ENCODE assay signal across 8 cellular contexts in genomic region chr2:144516417-144516980, GRCh38. TPM values are rescaled to one million over a fixed set of nuclear protein-coding genes. Genes with fewer than 3 reads are reported as not detected.
DNase-seq lines count a peak whose midpoint lies in the region; ATAC-seq and TF ChIP-seq lines count a peak whose summit lies in the region.

No MANE protein-coding gene starts in this region.

- no peaks in the 10 kb centered on the region for H3K36me3 ChIP-seq in smooth muscle cell (ENCODE audit: low read depth)

- no peak overlapping the region for H3K27ac Mint-ChIP-seq in activated naive CD4-positive, alpha-beta T cell treated with anti-CD3 and anti-CD28 coated beads, Interleukin-2, amount 10 ng/mL, durations not matched to agents 7 days and 5 days

- peak overlapping the region; percentile 85 for H3K27ac ChIP-seq in AG04450 (ENCODE audit: low read depth, low read length)
- peak overlapping the region; percentile 98 for H3K27ac ChIP-seq in smooth muscle cell (ENCODE audit: low read depth)

- H3K9me3 ChIP-seq in AG04450 (ENCODE audit: control insufficient read depth, insufficient read depth, low read length) (no peaks in the 10 kb centered on the region; the same call in 1 of the 2 replicates), smooth muscle cell (replicated peaks; ENCODE audit: low read depth) (no peaks in the 10 kb centered on the region)

- peak overlapping the region; percentile 98 for H3K9ac ChIP-seq in smooth muscle cell (ENCODE audit: low read depth)

- H3K27me3 Mint-ChIP-seq in activated naive CD4-positive, alpha-beta T cell treated with anti-CD3 and anti-CD28 coated beads, Interleukin-2, amount 10 ng/mL, durations not matched to agents 7 days and 5 days: peaks cover 41% of the 10 kb centered on the region

- no peak overlapping the region for H2AFZ ChIP-seq in smooth muscle cell (ENCODE audit: low read depth)

- H4K20me1 ChIP-seq in smooth muscle cell (ENCODE audit: low read depth): peaks cover 37% of the 10 kb centered on the region

- CTCF ChIA-PET in AG04450 (lab: Charles Lee): no interaction called here
- CTCF ChIA-PET in activated naive CD4-positive, alpha-beta T cell treated with anti-CD3 and anti-CD28 coated beads, Interleukin-2, amount 10 ng/mL, durations not matched to agents 7 days and 5 days (lab: Charles Lee): no interaction called here

- peaks cover 85% of the 10 kb centered on the region for H3K79me2 ChIP-seq in smooth muscle cell (ENCODE audit: low read depth)

- WGBS in smooth muscle cell (ENCODE audit: low lambda C conversion rate): 0% methylated on average over 19 of the region's 57 CpGs

- peaks cover 17% of the 10 kb centered on the region for H3F3A ChIP-seq in smooth muscle cell (ENCODE audit: low read depth)

- DNase-seq in AG04450 (ENCODE audit: low read depth, low spot score) (no peak), smooth muscle cell (lab: John Stamatoyannopoulos, UW; ENCODE audit: unreplicated experiment) (no peak), AG08395 (ENCODE audit: low spot score) (no peak)
- no peak for DNase-seq in activated naive CD4-positive, alpha-beta T cell treated with anti-CD3 and anti-CD28 coated beads, Interleukin-2, amount 10 ng/mL, durations not matched to agents 7 days and 5 days
- no peak for DNase-seq in stimulated activated naive CD4-positive, alpha-beta T cell treated with Interleukin-2 at 50 U/mL for 16 hours (lab: John Stamatoyannopoulos, UW)

- peaks cover 16% of the 10 kb centered on the region for H3K4me1 Mint-ChIP-seq in activated naive CD4-positive, alpha-beta T cell treated with anti-CD3 and anti-CD28 coated beads, Interleukin-2, amount 10 ng/mL, durations not matched to agents 7 days and 5 days

- H3K4me1 ChIP-seq in smooth muscle cell (ENCODE audit: low read depth): peaks cover 46% of the 10 kb centered on the region

- TF ChIP-seq CTCF in AG04450 (IDR thresholded peaks at IDR 0.05; ENCODE audit: low read depth, low read length) (no peak), smooth muscle cell (IDR thresholded peaks at IDR 0.05; ENCODE audit: borderline replicate concordance, insufficient read depth, poor library complexity, severe bottlenecking) (no peak)

- POLR2A ChIA-PET in AG04450 (lab: Yijun Ruan, JAX): no interaction called here

- peak overlapping the region; percentile 91 for H3K4me2 ChIP-seq in smooth muscle cell

- H3K27me3 ChIP-seq in AG04450 (ENCODE audit: control insufficient read depth, insufficient read depth, low read length) (no peaks in the 10 kb centered on the region), smooth muscle cell (ENCODE audit: low read depth) (no peaks in the 10 kb centered on the region)

- peak overlapping the region; percentile 72 for H3K4me3 Mint-ChIP-seq in activated naive CD4-positive, alpha-beta T cell treated with anti-CD3 and anti-CD28 coated beads, Interleukin-2, amount 10 ng/mL, durations not matched to agents 7 days and 5 days

- peak overlapping the region; percentile 82 for H3K4me3 ChIP-seq in AG04450 (ENCODE audit: low read depth, low read length)
- H3K4me3 ChIP-seq in iPS-11a (ENCODE audit: low read depth, low read length): peak overlapping the region; percentile 4
- H3K4me3 ChIP-seq in smooth muscle cell: peak overlapping the region; percentile 82

- H3K36me3 Mint-ChIP-seq in activated naive CD4-positive, alpha-beta T cell treated with anti-CD3 and anti-CD28 coated beads, Interleukin-2, amount 10 ng/mL, durations not matched to agents 7 days and 5 days: peaks cover 2% of the 10 kb centered on the region

- no peaks in the 10 kb centered on the region for H3K9me3 Mint-ChIP-seq in activated naive CD4-positive, alpha-beta T cell treated with anti-CD3 and anti-CD28 coated beads, Interleukin-2, amount 10 ng/mL, durations not matched to agents 7 days and 5 days

- peak; percentile 15 for ATAC-seq in GM19328 (IDR thresholded peaks at IDR 0.05; ENCODE audit: unreplicated experiment)
- peak; percentile 8 for ATAC-seq in HG03457 (IDR thresholded peaks at IDR 0.05; ENCODE audit: unreplicated experiment)

RNA-seq across cellular contexts. Expression of gene ZEB2, which starts 3.4 kb away (rescaled TPM):
- polyA plus RNA-seq in AG04450 (2011; rRNA removed) (36.1 and 41.7 TPM in 2 replicates), smooth muscle cell (50.8 and 67.5 TPM in 2 replicates)
- polyA minus RNA-seq in AG04450 (2011; rRNA and poly(A)+ RNA removed): 89.1 and 122 TPM in 2 replicates
- 148 and 158 TPM in 2 replicates for total RNA-seq in smooth muscle cell

Comparison
In these comparisons a context has a peak if more than half of its experiments do, and no peak if none do; other contexts are left out.
1. H3K4me3 ChIP-seq: peak in every context shown above with its lines; median percentile 82 in AG04450; 82 in smooth muscle cell; 4 in iPS-11a.